Comparison of ENCODE assay signal across 9 cellular contexts in the genomic region with DNA sequence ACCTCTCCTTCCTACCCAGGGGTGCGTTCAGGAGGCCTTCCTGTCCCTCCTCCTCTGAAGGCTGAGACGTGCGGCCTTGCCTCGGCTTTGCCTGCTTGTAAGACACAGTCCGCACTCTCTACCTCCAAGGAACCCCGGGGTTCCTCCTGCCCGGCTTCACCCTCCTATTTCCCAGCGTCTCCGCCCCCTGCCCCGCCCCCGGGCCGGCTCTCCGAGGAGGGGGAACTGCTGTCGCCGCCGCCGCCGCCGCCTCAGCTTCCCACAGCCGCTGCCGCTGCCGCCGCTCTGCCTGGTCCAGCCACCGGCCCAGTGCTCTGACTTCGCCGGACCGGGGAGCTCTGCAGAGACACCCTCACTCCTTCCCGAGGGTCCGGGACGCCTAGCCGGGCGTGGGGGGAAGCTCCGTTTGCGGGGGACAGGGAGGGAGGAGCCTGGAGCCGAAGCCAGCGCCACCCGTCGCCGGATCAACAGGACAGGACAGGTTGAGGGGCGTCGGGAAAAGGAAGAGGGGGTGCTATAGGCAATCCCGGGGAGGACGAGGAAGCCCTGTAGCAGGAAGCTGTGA. TPM values are rescaled to one million over a fixed set of nuclear protein-coding genes. Genes with fewer than 3 reads are reported as not detected.
A peak's percentile ranks its signal among the peaks of the same experiment; 100 is the strongest.
DNase-seq lines count a peak whose midpoint lies in the region; ATAC-seq and TF ChIP-seq lines count a peak whose summit lies in the region.
"Had no signal": no experiment of that assay in that cellular context is flagged by ENCODE, and none has a peak within 500 bp of the region (broad histone marks: within the 10 kb centered on the region; RNA-seq: fewer than 3 reads in every experiment).

No MANE protein-coding gene starts in this region.

- H3F3A ChIP-seq in Loucy (ENCODE audit: low read depth) = no peaks in the 10 kb centered on the region; the same call in 1 of the 2 replicates

- H3K9ac ChIP-seq in Loucy (ENCODE audit: low read depth, low read length, poor library complexity, severe bottlenecking) = peak overlapping the region; percentile 45

- intact Hi-C loops in esophagus muscularis mucosa (cut with DNase I) = loop anchor here (5.0 kb wide), 2 partner anchors 49 to 119 kb away; partner anchors contain the start of gene TNFSF13

- no peaks in the 10 kb centered on the region for H3K9me3 ChIP-seq in Loucy (ENCODE audit: insufficient read depth, low read depth, low read length)
- no peaks in the 10 kb centered on the region for H3K9me3 ChIP-seq in esophagus muscularis mucosa
- no peaks in the 10 kb centered on the region for H3K9me3 ChIP-seq in suprapubic skin

- peaks cover 43% of the 10 kb centered on the region; the same call in 1 of the 2 replicates for H3K79me2 ChIP-seq in Loucy (ENCODE audit: insufficient read depth, low read length)

- no peaks in the 10 kb centered on the region for H3K9me2 ChIP-seq in Loucy (replicated peaks; ENCODE audit: low read depth, low read length)

- peaks cover 27% of the 10 kb centered on the region for H3K4me1 ChIP-seq in Loucy (ENCODE audit: insufficient read depth, low read length, poor library complexity, severe bottlenecking)
- H3K4me1 ChIP-seq in esophagus muscularis mucosa = peaks cover 57 to 71% (median 67%) of the 10 kb centered on the region in 4 donors
- H3K4me1 ChIP-seq in suprapubic skin = peaks cover 58% of the 10 kb centered on the region

- peak overlapping the region in 4 of 6 donors; percentile 19 to 75 (median 64) for H3K27ac Mint-ChIP-seq in naive B cell

- H3K4me1 Mint-ChIP-seq in naive B cell = peaks cover 31 to 55% (median 52%) of the 10 kb centered on the region in 3 donors

- peaks cover 13% of the 10 kb centered on the region for H4K20me1 ChIP-seq in Loucy (ENCODE audit: insufficient read depth, low read length, poor library complexity, severe bottlenecking)

- no peaks in the 10 kb centered on the region for H3K36me3 ChIP-seq in Loucy (ENCODE audit: insufficient read depth, low read length)
- no peaks in the 10 kb centered on the region for H3K36me3 ChIP-seq in esophagus muscularis mucosa
- H3K36me3 ChIP-seq in suprapubic skin = no peaks in the 10 kb centered on the region

- no peaks in the 10 kb centered on the region for H3K27me3 ChIP-seq in Loucy (ENCODE audit: insufficient read depth, low read length, poor library complexity, severe bottlenecking)
- H3K27me3 ChIP-seq in esophagus muscularis mucosa = peaks cover 0 to 96% (median 37%) of the 10 kb centered on the region in 4 donors
- peaks cover 14% of the 10 kb centered on the region for H3K27me3 ChIP-seq in suprapubic skin

- peaks cover 28 to 52% (median 51%) of the 10 kb centered on the region in 3 donors for H3K27me3 Mint-ChIP-seq in naive B cell

- TF ChIP-seq EP300 in esophagus muscularis mucosa (IDR thresholded peaks at IDR 0.05) = no peak
- no peak for TF ChIP-seq EP300 in suprapubic skin (IDR thresholded peaks at IDR 0.05)

- peak overlapping the region; percentile 94 for H3K4me3 ChIP-seq in Loucy (ENCODE audit: low read length, poor library complexity, severe bottlenecking)
- peak overlapping the region; percentile 42 to 62 (median 46) for H3K4me3 ChIP-seq in esophagus muscularis mucosa
- H3K4me3 ChIP-seq in suprapubic skin = peak overlapping the region; percentile 68

- H3K4me2 ChIP-seq in Loucy (ENCODE audit: low read depth, low read length, poor library complexity, severe bottlenecking) = peak overlapping the region; percentile 85

- TF ChIP-seq POLR2A in esophagus muscularis mucosa (IDR thresholded peaks at IDR 0.05; ENCODE audit: low read depth) = no peak
- no peak for TF ChIP-seq POLR2A in suprapubic skin (IDR thresholded peaks at IDR 0.05)

- TF ChIP-seq CTCF in Loucy (conservative IDR thresholded peaks at IDR 0.05; ENCODE audit: low read length) (no peak), esophagus muscularis mucosa (IDR thresholded peaks at IDR 0.05) (no peak), suprapubic skin (IDR thresholded peaks at IDR 0.05) (no peak)

- no peak overlapping the region for H3K27ac ChIP-seq in esophagus muscularis mucosa (replicated peaks in 1 of 4)
- peak overlapping the region; percentile 91 for H3K27ac ChIP-seq in suprapubic skin

- DNase-seq in activated T-cell treated with anti-CD3 and anti-CD28 coated beads for 1 hour (ENCODE audit: low read depth) (peak; percentile 49), esophagus muscularis mucosa (ENCODE audit: extremely low spot score) (no peak), naive B cell (peak; percentile 61), suprapubic skin (ENCODE audit: low spot score in 2 of 2) (peak in 1 of 2 donors; percentile 82)

- H3K9me3 Mint-ChIP-seq in naive B cell = no peaks in the 10 kb centered on the region

- H2AFZ ChIP-seq in Loucy (ENCODE audit: low read length) = no peak overlapping the region

- no peak for ATAC-seq in naive B cell (ENCODE audit: low read depth in 2 of 2)
- ATAC-seq in HG02678 (IDR thresholded peaks at IDR 0.05; ENCODE audit: unreplicated experiment) = no peak
- no peak for ATAC-seq in HG02970 (IDR thresholded peaks at IDR 0.05; ENCODE audit: low FRiP score, unreplicated experiment)
- ATAC-seq in GM21423 (IDR thresholded peaks at IDR 0.05; ENCODE audit: unreplicated experiment) = no peak

- peaks cover 0 to 25% of the 10 kb centered on the region in 2 donors for H3K36me3 Mint-ChIP-seq in naive B cell

- peak overlapping the region; percentile 67 to 94 (median 84) for H3K4me3 Mint-ChIP-seq in naive B cell

- 22% methylated on average over 24 of the region's 43 CpGs for WGBS in esophagus muscularis mucosa
- WGBS in suprapubic skin = 3% methylated on average over 18 of the region's 43 CpGs

RNA-seq across cellular contexts. Expression of gene FGF11, which starts 1.2 kb away (rescaled TPM):
- total RNA-seq in esophagus muscularis mucosa (1 to 10 TPM in 2 of 4 donors, under 1 TPM in 1, not detected in 1; 0.50 to 1.9 (median 1.3) TPM), suprapubic skin (10 to 100 TPM; 10.3 to 28.5 (median 12.5) TPM)
- polyA plus RNA-seq in naive B cell (ENCODE audit: low read depth in 6 of 6) = under 1 TPM in 1 of 6 donors, not detected in 5; 0.16 TPM

RNA-seq across cellular contexts. Expression of gene TMEM102, which starts 2.9 kb away (rescaled TPM):
- total RNA-seq in esophagus muscularis mucosa = 1 to 10 TPM; 1.2 to 6.1 (median 3.5) TPM
- polyA plus RNA-seq in naive B cell (ENCODE audit: low read depth in 6 of 6) = 10 to 100 TPM in 5 of 6 donors, 1 to 10 TPM in 1; 9.6 to 19.8 (median 13.5) TPM
- total RNA-seq in suprapubic skin = 10 to 100 TPM; 18.7 to 24.5 (median 19.5) TPM

RNA-seq across cellular contexts. Expression of gene CHRNB1, which starts 6.7 kb away (rescaled TPM):
- 10 to 100 TPM in 1 of 4 donors, 1 to 10 TPM in 3; 5.0 to 12.8 (median 8.1) TPM for total RNA-seq in esophagus muscularis mucosa
- polyA plus RNA-seq in naive B cell (ENCODE audit: low read depth in 6 of 6) = 10 to 100 TPM; 12.6 to 21.6 (median 15.6) TPM
- total RNA-seq in suprapubic skin = 10 to 100 TPM in 2 of 4 donors, 1 to 10 TPM in 2; 7.3 to 11.3 (median 9.7) TPM

RNA-seq across cellular contexts. Expression of gene SPEM3, which starts 9.5 kb away (rescaled TPM):
- total RNA-seq in esophagus muscularis mucosa (not detected), suprapubic skin (not detected)
- not detected for polyA plus RNA-seq in naive B cell (ENCODE audit: low read depth in 6 of 6)
- total RNA-seq: RPMI7951 had no signal

RNA-seq across cellular contexts. Expression of gene SPEM2, which starts 12.7 kb away (rescaled TPM):
- total RNA-seq in esophagus muscularis mucosa (not detected), suprapubic skin (not detected)
- polyA plus RNA-seq in naive B cell (ENCODE audit: low read depth in 6 of 6) = not detected
- total RNA-seq: RPMI7951 had no signal
